8 cellular contexts compared by ENCODE assay signal in the genomic region with DNA sequence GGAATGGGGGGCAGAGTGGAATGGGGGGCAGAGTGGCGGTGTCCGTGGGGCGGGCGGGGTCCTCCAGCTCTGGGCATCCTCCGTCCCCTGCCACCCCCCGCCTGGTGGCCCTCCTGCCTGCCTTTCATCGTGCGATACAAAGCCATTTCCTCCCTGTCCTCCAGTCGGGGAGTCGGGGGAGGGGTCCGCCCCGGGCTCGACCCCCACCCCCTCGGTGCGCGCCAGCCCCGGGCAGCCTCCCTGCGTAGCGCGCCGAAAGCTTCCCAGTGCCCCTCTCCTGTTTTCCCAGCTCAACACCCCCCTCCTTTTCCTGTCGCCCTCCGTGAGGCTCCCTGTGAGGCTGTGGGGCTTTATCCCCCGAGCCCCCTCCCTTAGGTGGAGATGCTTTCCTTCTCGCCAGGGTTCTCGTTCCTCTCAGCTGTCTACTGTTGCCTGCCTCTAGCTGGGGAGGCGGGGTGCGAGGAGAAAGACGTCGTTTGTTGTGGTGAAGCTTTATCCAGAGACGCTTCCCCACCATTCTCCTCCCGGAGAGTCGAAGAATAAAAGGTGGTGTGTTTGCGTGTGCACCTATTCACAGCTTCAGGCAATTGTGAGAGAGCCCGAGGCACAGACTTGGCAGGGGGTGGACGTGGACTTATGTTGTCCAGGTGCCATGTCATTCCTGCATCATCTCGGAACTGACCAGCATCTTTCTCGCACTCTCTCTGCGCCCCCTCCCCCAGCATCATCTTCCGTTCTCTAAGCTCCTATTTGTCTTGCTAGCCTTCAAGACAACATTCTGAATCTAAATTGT. TPM values are rescaled to one million over a fixed set of nuclear protein-coding genes. Genes with fewer than 3 reads are reported as not detected.
DNase-seq lines count a peak whose midpoint lies in the region; ATAC-seq, FAIRE-seq and TF ChIP-seq lines count a peak whose summit lies in the region.

No MANE protein-coding gene starts in this region.

- peak overlapping the region; percentile 82 to 97 (median 90) for H3K4me3 Mint-ChIP-seq in IgD-negative memory B cell
- H3K4me3 Mint-ChIP-seq in activated naive CD4-positive, alpha-beta T cell treated with anti-CD3 and anti-CD28 coated beads for 36 hours, result peak overlapping the region; percentile 75

- peaks cover 21% of the 10 kb centered on the region for H3K27me3 Mint-ChIP-seq in IgD-negative memory B cell
- H3K27me3 Mint-ChIP-seq in activated naive CD4-positive, alpha-beta T cell treated with anti-CD3 and anti-CD28 coated beads for 36 hours (ENCODE audit: low read depth), result peaks cover 13% of the 10 kb centered on the region

- DNase-seq in D341Med (ENCODE audit: low spot score) (peak; percentile 58), glomerular visceral epithelial cell (ENCODE audit: extremely low spot score) (peak; percentile 22), pancreas (peak in 4 of 6 donors; percentile 10 to 59 (median 28))
- DNase-seq in activated naive CD4-positive, alpha-beta T cell treated with anti-CD3 and anti-CD28 coated beads for 36 hours, result peak; percentile 18

- H3K9me3 ChIP-seq in pancreas, result no peaks in the 10 kb centered on the region

- peaks cover 9 to 18% (median 15%) of the 10 kb centered on the region in 3 donors for H3K4me1 Mint-ChIP-seq in IgD-negative memory B cell
- H3K4me1 Mint-ChIP-seq in activated naive CD4-positive, alpha-beta T cell treated with anti-CD3 and anti-CD28 coated beads for 36 hours (ENCODE audit: low read depth), result peaks cover 14% of the 10 kb centered on the region

- no peak for TF ChIP-seq CTCF in pancreas (IDR thresholded peaks at IDR 0.05)

- H3K36me3 Mint-ChIP-seq in IgD-negative memory B cell, result peaks cover 2% of the 10 kb centered on the region
- H3K36me3 Mint-ChIP-seq in activated naive CD4-positive, alpha-beta T cell treated with anti-CD3 and anti-CD28 coated beads for 36 hours (ENCODE audit: low read depth), result no peaks in the 10 kb centered on the region

- H3K9me3 Mint-ChIP-seq in IgD-negative memory B cell, result no peaks in the 10 kb centered on the region
- H3K9me3 Mint-ChIP-seq in activated naive CD4-positive, alpha-beta T cell treated with anti-CD3 and anti-CD28 coated beads for 36 hours, result no peaks in the 10 kb centered on the region

- CTCF ChIA-PET in activated naive CD4-positive, alpha-beta T cell treated with anti-CD3 and anti-CD28 coated beads for 36 hours (lab: Charles Lee), result interaction anchor here (0.6 to 4.2 kb wide), 7 partner anchors 11 to 190 kb away, joined by 3 to 21 read pairs (median 3); no protein-coding TSS in a partner anchor

- FAIRE-seq in pancreas (lab: Jason Lieb, UNC), result no peak

- H3K36me3 ChIP-seq in pancreas, result no peaks in the 10 kb centered on the region

- H3K27me3 ChIP-seq in pancreas, result peaks cover 0 to 3% (median 0%) of the 10 kb centered on the region in 4 donors

- intact Hi-C loops in activated naive CD4-positive, alpha-beta T cell treated with anti-CD3 and anti-CD28 coated beads for 36 hours (cut with micrococcal nuclease), result loop anchor here (1.0 to 5.0 kb wide), 6 partner anchors 25 to 691 kb away; partner anchors contain the start of genes METTL13, PRRC2C, SUCO and VAMP4
- intact Hi-C loops in pancreas (cut with DNase I), result no loop called here

- H3K4me3 ChIP-seq in pancreas, result peak overlapping the region; percentile 41 to 71 (median 56)

- WGBS in pancreas, 2 donors, result 3 to 4% methylated on average over 37 to 40 of the region's 40 CpGs

- ATAC-seq in pancreas (peak; percentile 3 to 20 (median 8)), GM21360 (IDR thresholded peaks at IDR 0.05; ENCODE audit: unreplicated experiment) (no peak), HG02885 (IDR thresholded peaks at IDR 0.05; ENCODE audit: poor library complexity, unreplicated experiment) (no peak), HG03045 (IDR thresholded peaks at IDR 0.05; ENCODE audit: unreplicated experiment) (no peak)

- no peaks in the 10 kb centered on the region for H3K4me1 ChIP-seq in pancreas

- H3K27ac Mint-ChIP-seq in IgD-negative memory B cell, result peak overlapping the region in 2 of 3 donors; percentile 77 to 87
- no peak overlapping the region for H3K27ac Mint-ChIP-seq in activated naive CD4-positive, alpha-beta T cell treated with anti-CD3 and anti-CD28 coated beads for 36 hours

- H3K27ac ChIP-seq in pancreas, result no peak overlapping the region

RNA-seq across cellular contexts. Expression of gene DNM3, which starts 0.8 kb away (rescaled TPM):
- 0.39 TPM for polyA plus RNA-seq in IgD-negative memory B cell
- total RNA-seq in activated naive CD4-positive, alpha-beta T cell treated with anti-CD3 and anti-CD28 coated beads for 36 hours, result under 1 TPM; 0.96 to 0.98 TPM
- 1 to 10 TPM in 2 of 6 donors, under 1 TPM in 4; 0.54 to 1.3 (median 0.90) TPM for total RNA-seq in pancreas
- under 1 TPM; 0.40 to 0.49 TPM for polyA plus RNA-seq in pancreas

Comparison
In these comparisons a context has a peak if more than half of its experiments do, and no peak if none do; other contexts are left out.
1. ATAC-seq: peak in pancreas (4 of 4); none in GM21360 (single experiment), HG02885 (single experiment) and HG03045 (single experiment).
2. Peak in every context shown above with its lines, with median percentiles within 50 percentile points of each other: DNase-seq.